ENCODE assay signal across 1 cellular context in genomic region chr3:27976933-27977332, GRCh38.
TF ChIP-seq lines count a peak whose summit lies in the region.

No MANE protein-coding gene starts in this region.

TF ChIP-seq in IMR-90, 13 proteins besides CTCF, POLR2A, EP300 and RAD21:
- TF ChIP-seq CEBPB (IDR thresholded peaks at IDR 0.05; ENCODE audit: low read depth, low read length) (peak; percentile 69), MAFK (IDR thresholded peaks at IDR 0.05; ENCODE audit: low read depth, low read length) (no peak)
